In the genomic region with DNA sequence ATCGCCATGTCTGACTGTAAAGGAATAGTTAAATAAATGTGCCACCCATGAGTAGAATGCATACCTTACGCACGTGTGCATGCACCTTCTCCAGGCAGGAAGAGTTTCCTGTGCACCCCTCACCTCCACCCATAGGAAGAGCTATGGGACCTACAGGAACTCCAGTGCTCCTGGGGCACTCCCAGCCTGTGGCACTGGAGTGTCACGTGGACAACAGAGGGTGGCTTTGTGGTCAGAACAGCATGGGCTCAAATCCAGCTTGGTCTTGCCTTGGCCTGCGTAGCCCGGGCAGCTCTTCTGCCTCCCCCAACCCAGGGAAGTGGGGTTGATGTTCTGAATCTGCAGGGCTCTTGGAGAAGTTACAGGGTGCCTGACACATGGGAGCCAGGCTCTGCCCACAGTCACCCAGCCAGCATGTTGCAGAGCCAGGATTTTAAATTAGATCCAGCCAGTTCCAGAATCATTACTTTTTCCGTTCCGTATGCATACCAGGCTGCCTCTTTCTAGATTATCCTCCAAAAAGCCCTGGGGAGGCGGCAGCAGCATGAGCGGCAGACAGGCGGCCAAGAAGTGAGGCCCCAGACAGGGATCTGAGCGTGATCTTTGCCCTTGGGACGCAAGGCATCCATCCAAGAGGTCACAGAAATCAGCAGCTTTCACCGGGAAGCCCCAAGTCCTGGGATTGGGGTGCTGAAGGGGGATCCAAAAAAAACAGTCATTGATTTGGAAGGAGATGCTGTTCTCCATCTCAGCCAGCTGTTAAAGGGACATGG, we compare ENCODE assay signal across 1 cellular context.
TF ChIP-seq lines count a peak whose summit lies in the region.

No MANE protein-coding gene starts in this region.

TF ChIP-seq in HepG2, 621 proteins besides CTCF, POLR2A, EP300 and RAD21 (continued from another document and continues in another):
- no peak for TF ChIP-seq AKNA (CRISPR knock-in tag; IDR thresholded peaks at IDR 0.05; ENCODE audit: borderline replicate concordance)
- peak; percentile 68; the same call in 1 of the 2 replicates for TF ChIP-seq EHMT2 (IDR thresholded peaks at IDR 0.05; ENCODE audit: borderline replicate concordance, low read depth, low read length)
- TF ChIP-seq FOXC1 (CRISPR knock-in tag; IDR thresholded peaks at IDR 0.05; ENCODE audit: borderline replicate concordance): no peak
- TF ChIP-seq ZNF788 (CRISPR knock-in tag; IDR thresholded peaks at IDR 0.05; ENCODE audit: borderline replicate concordance): 0 out of 2 replicates have a peak, but pooled peaks have one; percentile 31
- TF ChIP-seq ATF7-NPFF (CRISPR knock-in tag; IDR thresholded peaks at IDR 0.05; ENCODE audit: low read depth): no peak
- TF ChIP-seq, protein P1, sequence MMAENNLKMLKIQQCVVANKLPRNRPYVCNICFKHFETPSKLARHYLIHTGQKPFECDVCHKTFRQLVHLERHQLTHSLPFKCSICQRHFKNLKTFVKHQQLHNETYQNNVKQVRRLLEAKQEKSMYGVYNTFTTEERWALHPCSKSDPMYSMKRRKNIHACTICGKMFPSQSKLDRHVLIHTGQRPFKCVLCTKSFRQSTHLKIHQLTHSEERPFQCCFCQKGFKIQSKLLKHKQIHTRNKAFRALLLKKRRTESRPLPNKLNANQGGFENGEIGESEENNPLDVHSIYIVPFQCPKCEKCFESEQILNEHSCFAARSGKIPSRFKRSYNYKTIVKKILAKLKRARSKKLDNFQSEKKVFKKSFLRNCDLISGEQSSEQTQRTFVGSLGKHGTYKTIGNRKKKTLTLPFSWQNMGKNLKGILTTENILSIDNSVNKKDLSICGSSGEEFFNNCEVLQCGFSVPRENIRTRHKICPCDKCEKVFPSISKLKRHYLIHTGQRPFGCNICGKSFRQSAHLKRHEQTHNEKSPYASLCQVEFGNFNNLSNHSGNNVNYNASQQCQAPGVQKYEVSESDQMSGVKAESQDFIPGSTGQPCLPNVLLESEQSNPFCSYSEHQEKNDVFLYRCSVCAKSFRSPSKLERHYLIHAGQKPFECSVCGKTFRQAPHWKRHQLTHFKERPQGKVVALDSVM (CRISPR knock-in tag; IDR thresholded peaks at IDR 0.05): no peak
- TF ChIP-seq DR1 (CRISPR knock-in tag; IDR thresholded peaks at IDR 0.05): no peak
- TF ChIP-seq SALL1 (CRISPR knock-in tag; IDR thresholded peaks at IDR 0.05): peak; percentile 37; the same call in 1 of the 2 replicates
- 0 out of 2 replicates have a peak, but pooled peaks have one; percentile 30 for TF ChIP-seq ZNF205 (CRISPR knock-in tag; IDR thresholded peaks at IDR 0.05)
- 0 out of 2 replicates have a peak, but pooled peaks have one; percentile 51 for TF ChIP-seq JUND (CRISPR knock-in tag; IDR thresholded peaks at IDR 0.05)
- no peak for TF ChIP-seq ZNF749 (CRISPR knock-in tag; IDR thresholded peaks at IDR 0.05; ENCODE audit: borderline replicate concordance)
- TF ChIP-seq, protein P2, sequence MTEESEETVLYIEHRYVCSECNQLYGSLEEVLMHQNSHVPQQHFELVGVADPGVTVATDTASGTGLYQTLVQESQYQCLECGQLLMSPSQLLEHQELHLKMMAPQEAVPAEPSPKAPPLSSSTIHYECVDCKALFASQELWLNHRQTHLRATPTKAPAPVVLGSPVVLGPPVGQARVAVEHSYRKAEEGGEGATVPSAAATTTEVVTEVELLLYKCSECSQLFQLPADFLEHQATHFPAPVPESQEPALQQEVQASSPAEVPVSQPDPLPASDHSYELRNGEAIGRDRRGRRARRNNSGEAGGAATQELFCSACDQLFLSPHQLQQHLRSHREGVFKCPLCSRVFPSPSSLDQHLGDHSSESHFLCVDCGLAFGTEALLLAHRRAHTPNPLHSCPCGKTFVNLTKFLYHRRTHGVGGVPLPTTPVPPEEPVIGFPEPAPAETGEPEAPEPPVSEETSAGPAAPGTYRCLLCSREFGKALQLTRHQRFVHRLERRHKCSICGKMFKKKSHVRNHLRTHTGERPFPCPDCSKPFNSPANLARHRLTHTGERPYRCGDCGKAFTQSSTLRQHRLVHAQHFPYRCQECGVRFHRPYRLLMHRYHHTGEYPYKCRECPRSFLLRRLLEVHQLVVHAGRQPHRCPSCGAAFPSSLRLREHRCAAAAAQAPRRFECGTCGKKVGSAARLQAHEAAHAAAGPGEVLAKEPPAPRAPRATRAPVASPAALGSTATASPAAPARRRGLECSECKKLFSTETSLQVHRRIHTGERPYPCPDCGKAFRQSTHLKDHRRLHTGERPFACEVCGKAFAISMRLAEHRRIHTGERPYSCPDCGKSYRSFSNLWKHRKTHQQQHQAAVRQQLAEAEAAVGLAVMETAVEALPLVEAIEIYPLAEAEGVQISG (CRISPR knock-in tag; IDR thresholded peaks at IDR 0.05): peak; percentile 17; the same call in 1 of the 2 replicates
- no peak for TF ChIP-seq POLR2G (IDR thresholded peaks at IDR 0.05; ENCODE audit: low read depth, low read length)
- no peak; the same call in 1 of the 2 replicates for TF ChIP-seq KDM3A (CRISPR knock-in tag; IDR thresholded peaks at IDR 0.05; ENCODE audit: low read depth)
- TF ChIP-seq FOXO1 (CRISPR knock-in tag; IDR thresholded peaks at IDR 0.05): no peak; the same call in 1 of the 2 replicates
- TF ChIP-seq ZBTB8A (CRISPR knock-in tag; IDR thresholded peaks at IDR 0.05; ENCODE audit: borderline replicate concordance, low read depth): no peak
- peak; percentile 75 for TF ChIP-seq USF2 (IDR thresholded peaks at IDR 0.05; ENCODE audit: low read depth, low read length)
- peak; percentile 78; the same call in 1 of the 2 replicates for TF ChIP-seq USF2 (CRISPR knock-in tag; IDR thresholded peaks at IDR 0.05; ENCODE audit: borderline replicate concordance)
- no peak; the same call in 1 of the 2 replicates for TF ChIP-seq ZSCAN31 (CRISPR knock-in tag; IDR thresholded peaks at IDR 0.05; ENCODE audit: low read depth)
- TF ChIP-seq ZNF274 (CRISPR knock-in tag; IDR thresholded peaks at IDR 0.05): peak; percentile 49; the same call in 1 of the 2 replicates
- no peak for TF ChIP-seq ZNF598 (CRISPR knock-in tag; IDR thresholded peaks at IDR 0.05; ENCODE audit: borderline replicate concordance)
- peak; percentile 41; the same call in 1 of the 2 replicates for TF ChIP-seq MTERF4 (CRISPR knock-in tag; IDR thresholded peaks at IDR 0.05)
- no peak for TF ChIP-seq TBX2 (CRISPR knock-in tag; IDR thresholded peaks at IDR 0.05; ENCODE audit: borderline replicate concordance)
- TF ChIP-seq ZNF761 (CRISPR knock-in tag; conservative IDR thresholded peaks at IDR 0.05): peak; percentile 15; the same call in 1 of the 2 replicates
- 0 out of 2 replicates have a peak, but pooled peaks have one; percentile 10 for TF ChIP-seq SP5 (CRISPR knock-in tag; IDR thresholded peaks at IDR 0.05; ENCODE audit: borderline replicate concordance, low read depth)
- peak; percentile 39 for TF ChIP-seq TEAD3 (CRISPR knock-in tag; optimal IDR thresholded peaks at IDR 0.05; ENCODE audit: borderline replicate concordance)
- TF ChIP-seq SMYD3 (CRISPR knock-in tag; IDR thresholded peaks at IDR 0.05): peak; percentile 68; the same call in 1 of the 2 replicates
- no peak for TF ChIP-seq HNF4G (IDR thresholded peaks at IDR 0.05; ENCODE audit: borderline replicate concordance, low read depth, low read length)
- 0 out of 2 replicates have a peak, but pooled peaks have one; percentile 61 for TF ChIP-seq HNF4G (CRISPR knock-in tag; IDR thresholded peaks at IDR 0.05; ENCODE audit: borderline replicate concordance, low read depth)
- no peak for TF ChIP-seq MAFG (CRISPR knock-in tag; IDR thresholded peaks at IDR 0.05)
- TF ChIP-seq SNAPC2 (CRISPR knock-in tag; IDR thresholded peaks at IDR 0.05): 0 out of 2 replicates have a peak, but pooled peaks have one; percentile 40
- TF ChIP-seq, protein P3, sequence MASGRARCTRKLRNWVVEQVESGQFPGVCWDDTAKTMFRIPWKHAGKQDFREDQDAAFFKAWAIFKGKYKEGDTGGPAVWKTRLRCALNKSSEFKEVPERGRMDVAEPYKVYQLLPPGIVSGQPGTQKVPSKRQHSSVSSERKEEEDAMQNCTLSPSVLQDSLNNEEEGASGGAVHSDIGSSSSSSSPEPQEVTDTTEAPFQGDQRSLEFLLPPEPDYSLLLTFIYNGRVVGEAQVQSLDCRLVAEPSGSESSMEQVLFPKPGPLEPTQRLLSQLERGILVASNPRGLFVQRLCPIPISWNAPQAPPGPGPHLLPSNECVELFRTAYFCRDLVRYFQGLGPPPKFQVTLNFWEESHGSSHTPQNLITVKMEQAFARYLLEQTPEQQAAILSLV (CRISPR knock-in tag; IDR thresholded peaks at IDR 0.05; ENCODE audit: borderline replicate concordance): 0 out of 2 replicates have a peak, but pooled peaks have one; percentile 73
- peak; percentile 58; the same call in 1 of the 2 replicates for TF ChIP-seq KAT7 (CRISPR knock-in tag; IDR thresholded peaks at IDR 0.05; ENCODE audit: borderline replicate concordance)
- peak; percentile 56 for TF ChIP-seq KDM2A (CRISPR knock-in tag; IDR thresholded peaks at IDR 0.05; ENCODE audit: borderline replicate concordance, low read depth)
- TF ChIP-seq GMEB2 (CRISPR knock-in tag; IDR thresholded peaks at IDR 0.05; ENCODE audit: low read depth): no peak
- TF ChIP-seq, protein P4, sequence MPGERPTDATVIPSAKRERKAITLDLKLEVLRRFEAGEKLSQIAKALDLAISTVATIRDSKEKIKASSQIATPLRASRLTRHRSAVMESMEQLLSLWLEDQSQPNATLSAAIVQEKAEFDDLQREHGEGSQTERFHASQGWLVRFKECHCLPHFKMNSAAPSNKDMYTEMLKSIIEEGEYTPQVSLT (CRISPR knock-in tag; IDR thresholded peaks at IDR 0.05; ENCODE audit: borderline replicate concordance, low read depth): no peak
- no peak for TF ChIP-seq KMT2B (CRISPR knock-in tag; IDR thresholded peaks at IDR 0.05)
- TF ChIP-seq RAD51 (IDR thresholded peaks at IDR 0.05; ENCODE audit: borderline replicate concordance): peak; percentile 49; the same call in 1 of the 2 replicates
- TF ChIP-seq GABPA (IDR thresholded peaks at IDR 0.05; ENCODE audit: low read depth, low read length): no peak
- peak; percentile 42; the same call in 1 of the 2 replicates for TF ChIP-seq GABPA (CRISPR knock-in tag; IDR thresholded peaks at IDR 0.05; ENCODE audit: low read depth)
- TF ChIP-seq ZNF644 (CRISPR knock-in tag; IDR thresholded peaks at IDR 0.05; ENCODE audit: low read depth): peak; percentile 57; the same call in 1 of the 2 replicates
- no peak for TF ChIP-seq ZSCAN30 (CRISPR knock-in tag; IDR thresholded peaks at IDR 0.05)
- no peak for TF ChIP-seq TRIM24 (CRISPR knock-in tag; IDR thresholded peaks at IDR 0.05)
- 0 out of 2 replicates have a peak, but pooled peaks have one; percentile 39 for TF ChIP-seq ZNF333 (CRISPR knock-in tag; IDR thresholded peaks at IDR 0.05; ENCODE audit: borderline replicate concordance)
